ENCODE assay signal across 8 cellular contexts in genomic region chr1:32107742-32108661, GRCh38. TPM values are rescaled to one million over a fixed set of nuclear protein-coding genes. Genes with fewer than 3 reads are reported as not detected.
DNase-seq lines count a peak whose midpoint lies in the region; ATAC-seq and TF ChIP-seq lines count a peak whose summit lies in the region.

KPNA6 (plus strand) TSS chr1:32108056; CDS start chr1:32108131, 75 bp downstream.

- H3K9me3 Mint-ChIP-seq in activated naive CD8-positive, alpha-beta T cell treated with anti-CD3 and anti-CD28 coated beads, Interleukin-2, amount 50 U/mL, for 24 hours, result no peaks in the 10 kb centered on the region

- no peaks in the 10 kb centered on the region for H3K4me1 ChIP-seq in cardiac muscle cell (ENCODE audit: low read depth)
- no peaks in the 10 kb centered on the region for H3K4me1 ChIP-seq in parathyroid adenoma
- peaks cover 0 to 48% (median 35%) of the 10 kb centered on the region in 4 donors for H3K4me1 ChIP-seq in tibial artery

- H3K27ac ChIP-seq in cardiac muscle cell, result peak within 1 kb of the TSS; percentile 95
- peak within 1 kb of the TSS; percentile 88 for H3K27ac ChIP-seq in parathyroid adenoma
- peak within 1 kb of the TSS; percentile 86 to 90 for H3K27ac ChIP-seq in tibial artery

- H3K36me3 ChIP-seq in GM06990 (ENCODE audit: control insufficient read depth, insufficient read depth, low read length) (no peaks in the 10 kb centered on the region), cardiac muscle cell (no peaks in the 10 kb centered on the region), parathyroid adenoma (ENCODE audit: control insufficient read depth, insufficient read depth, low read length) (no peaks in the 10 kb centered on the region), tibial artery (peaks cover 0 to under 1% (median 0%) of the 10 kb centered on the region in 3 donors)

- H3K4me3 ChIP-seq in GM06990 (replicated peaks; ENCODE audit: low read depth, low read length), result peak within 1 kb of the TSS; percentile 100
- peak within 1 kb of the TSS; percentile 76 for H3K4me3 ChIP-seq in cardiac muscle cell
- peak within 1 kb of the TSS; percentile 100 for H3K4me3 ChIP-seq in parathyroid adenoma (ENCODE audit: low read depth, low read length)
- H3K4me3 ChIP-seq in tibial artery, result peak within 1 kb of the TSS; percentile 79 to 86

- H3K4me2 ChIP-seq in parathyroid adenoma (ENCODE audit: low read length), result peak within 1 kb of the TSS; percentile 96

- TF ChIP-seq CTCF in GM06990 (IDR thresholded peaks at IDR 0.05; ENCODE audit: insufficient read depth, low read length, poor library complexity, severe bottlenecking) (no peak), cardiac muscle cell (IDR thresholded peaks at IDR 0.05; ENCODE audit: low read depth, low read length) (no peak), parathyroid adenoma (IDR thresholded peaks at IDR 0.05) (no peak), tibial artery (IDR thresholded peaks at IDR 0.05) (no peak)

- peak; percentile 88 for DNase-seq in GM06990 (ENCODE audit: extremely low read depth, insufficient read length)
- DNase-seq in NCI-H1436 treated with DMSO at 0.1 percent for 48 hours (lab: John Stamatoyannopoulos, UW), result peak; percentile 73
- DNase-seq in T follicular helper cell (ENCODE audit: low read depth), result peak; percentile 90
- peak; percentile 86 for DNase-seq in activated naive CD8-positive, alpha-beta T cell treated with anti-CD3 and anti-CD28 coated beads, Interleukin-2, amount 50 U/mL, for 24 hours
- DNase-seq in cardiac muscle cell (ENCODE audit: low read depth in 1 of 2, low spot score in 1 of 2), result peak; percentile 94 to 98
- DNase-seq in tibial artery, result peak; percentile 88 to 95

- peak within 1 kb of the TSS; percentile 97 for H3K27ac Mint-ChIP-seq in activated naive CD8-positive, alpha-beta T cell treated with anti-CD3 and anti-CD28 coated beads, Interleukin-2, amount 50 U/mL, for 24 hours

- H2AFZ ChIP-seq in parathyroid adenoma, result peak within 1 kb of the TSS; percentile 83

- H3K27me3 ChIP-seq in GM06990 (replicated peaks; ENCODE audit: control insufficient read depth, insufficient read depth, low read length) (no peaks in the 10 kb centered on the region), cardiac muscle cell (no peaks in the 10 kb centered on the region), parathyroid adenoma (ENCODE audit: control insufficient read depth, insufficient read depth, low read length) (no peaks in the 10 kb centered on the region), tibial artery (no peaks in the 10 kb centered on the region)

- ATAC-seq in HG02642 (IDR thresholded peaks at IDR 0.05; ENCODE audit: poor library complexity, unreplicated experiment), result peak; percentile 77
- ATAC-seq in activated naive CD8-positive, alpha-beta T cell treated with anti-CD3 and anti-CD28 coated beads, Interleukin-2, amount 50 U/mL, for 24 hours, result peak; percentile 85

- no peaks in the 10 kb centered on the region for H3K27me3 Mint-ChIP-seq in activated naive CD8-positive, alpha-beta T cell treated with anti-CD3 and anti-CD28 coated beads, Interleukin-2, amount 50 U/mL, for 24 hours

- peaks cover 16% of the 10 kb centered on the region for H3K36me3 Mint-ChIP-seq in activated naive CD8-positive, alpha-beta T cell treated with anti-CD3 and anti-CD28 coated beads, Interleukin-2, amount 50 U/mL, for 24 hours (ENCODE audit: low read depth)

- peak within 1 kb of the TSS; percentile 99 for H3K4me3 Mint-ChIP-seq in activated naive CD8-positive, alpha-beta T cell treated with anti-CD3 and anti-CD28 coated beads, Interleukin-2, amount 50 U/mL, for 24 hours

- H3K9me3 ChIP-seq in cardiac muscle cell (ENCODE audit: low read depth) (no peaks in the 10 kb centered on the region), parathyroid adenoma (ENCODE audit: control insufficient read depth, low read length) (no peaks in the 10 kb centered on the region), tibial artery (no peaks in the 10 kb centered on the region)

- intact Hi-C loops in tibial artery (cut with DNase I; ENCODE audit: low total_unique reads), result loop anchor here (5.0 to 10.0 kb wide), 2 partner anchors 36 to 1827 kb away; partner anchors contain the start of gene TMEM39B

- H3K79me2 ChIP-seq in parathyroid adenoma, result peaks cover 27% of the 10 kb centered on the region

- peak within 1 kb of the TSS; percentile 46 for H3K9ac ChIP-seq in parathyroid adenoma

- H3K4me1 Mint-ChIP-seq in activated naive CD8-positive, alpha-beta T cell treated with anti-CD3 and anti-CD28 coated beads, Interleukin-2, amount 50 U/mL, for 24 hours, result peaks cover 47% of the 10 kb centered on the region

RNA-seq across cellular contexts. Expression of gene KPNA6, which starts in this region (rescaled TPM):
- 36.8 and 45.7 TPM in 2 replicates for total RNA-seq in cardiac muscle cell
- 33.8 and 53.2 TPM in 2 replicates for polyA plus RNA-seq in cardiac muscle cell

Comparison
In these comparisons a context has a peak if more than half of its experiments do, and no peak if none do; other contexts are left out.
1. Peak in every context shown above with its lines: DNase-seq, ATAC-seq, H3K4me3 ChIP-seq and H3K27ac ChIP-seq.